14 cellular contexts compared by ENCODE assay signal in the genomic region with DNA sequence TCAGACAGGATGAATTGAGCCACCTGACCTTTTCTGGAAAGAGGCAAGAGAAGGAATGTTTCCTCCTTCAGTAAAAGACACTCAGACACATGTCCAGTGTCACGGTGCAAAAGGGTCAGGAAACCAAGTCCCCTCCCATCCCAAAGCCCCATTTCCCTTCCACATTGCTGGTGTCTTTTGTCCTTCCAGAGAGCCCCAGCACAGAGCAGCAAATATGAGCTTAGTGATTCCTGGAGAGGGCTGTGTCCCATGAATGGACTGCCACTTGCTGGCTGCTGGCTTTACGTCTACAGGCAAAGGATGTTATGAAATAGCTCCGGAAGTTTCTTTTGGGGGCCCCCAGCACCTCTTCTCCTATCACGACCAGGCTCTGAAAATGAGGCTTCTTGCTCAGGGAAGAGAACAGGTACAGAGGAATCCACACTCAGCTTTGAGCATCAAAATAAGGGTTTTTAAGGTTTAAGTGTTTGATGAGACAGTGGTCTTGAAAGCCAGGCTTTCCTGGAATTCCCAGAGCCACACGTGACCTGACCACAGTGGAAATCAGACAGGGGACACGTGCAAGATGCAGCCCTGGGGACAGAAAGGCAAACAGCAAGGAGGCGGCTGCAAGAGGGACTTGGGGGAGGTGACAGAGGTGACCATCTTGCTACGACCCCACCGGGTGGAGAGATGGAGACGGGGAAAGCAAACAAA. TPM values are rescaled to one million over a fixed set of nuclear protein-coding genes. Genes with fewer than 3 reads are reported as not detected.
A peak's percentile ranks its signal among the peaks of the same experiment; 100 is the strongest.
DNase-seq lines count a peak whose midpoint lies in the region; ATAC-seq, FAIRE-seq and TF ChIP-seq lines count a peak whose summit lies in the region.
"Had no signal": no experiment of that assay in that cellular context is flagged by ENCODE, and none has a peak within 500 bp of the region (broad histone marks: within the 10 kb centered on the region; RNA-seq: fewer than 3 reads in every experiment).

No MANE protein-coding gene starts in this region.

- H4K8ac ChIP-seq in IMR-90 (ENCODE audit: low read depth in 2 of 2, low read length in 2 of 2): peak overlapping the region in 1 of 2 experiments; percentile 10; a peak in 1 of 4 replicates

- H4K20me1 ChIP-seq in IMR-90 (ENCODE audit: insufficient read depth, low read length): no peaks in the 10 kb centered on the region; the same call in 1 of the 2 replicates
- H4K20me1 ChIP-seq in K562 (replicated peaks; ENCODE audit: control insufficient read depth, insufficient read depth, low read length): peaks cover 4% of the 10 kb centered on the region
- H4K20me1 ChIP-seq in HepG2 (ENCODE audit: insufficient read depth, low read length): no peaks in the 10 kb centered on the region
- H4K20me1 ChIP-seq in OCI-LY7 (ENCODE audit: insufficient read depth, low read length): no peaks in the 10 kb centered on the region

- no peak overlapping the region for H3K23ac ChIP-seq in IMR-90 (ENCODE audit: low read depth, low read length)

- no peak for TF ChIP-seq POLR2A in IMR-90 (IDR thresholded peaks at IDR 0.05; ENCODE audit: low read depth, low read length)
- TF ChIP-seq POLR2A in K562 (conservative IDR thresholded peaks at IDR 0.05): no peak
- TF ChIP-seq POLR2A in HepG2 (IDR thresholded peaks at IDR 0.05; ENCODE audit: insufficient read depth in 1 of 2, low read depth in 2 of 2, low read length in 2 of 2): no peak

- in situ Hi-C loops in IMR-90 (cut with MboI; ENCODE audit: low sequenced_read_pairs): loop anchor here (25.0 kb wide), 1 partner anchor 316 kb away; the partner anchor contains the start of gene KLHL36
- in situ Hi-C loops in K562 (cut with MboI): no loop called here
- in situ Hi-C loops in HepG2 (cut with HindIII; ENCODE audit: extremely low pct_ligation_motif_present, low pct_unique_long_range_greater_than_20kb): no loop called here

- peak overlapping the region; percentile 41 for H3K4ac ChIP-seq in IMR-90 (ENCODE audit: low read depth, low read length)

- no peak overlapping the region for H3K56ac ChIP-seq in IMR-90 (ENCODE audit: extremely low read depth, insufficient read depth, low read length)

- WGBS in IMR-90 (ENCODE audit: extremely low coverage in 2 of 2, insufficient read length in 1 of 2), 2 experiments: no CpG with 5 or more reads among the region's 10 CpGs
- WGBS in K562 (ENCODE audit: insufficient coverage, low coverage, missing lambda C conversion rate): 17% methylated on average over 10 of the region's 10 CpGs
- WGBS in HepG2 (ENCODE audit: low lambda C conversion rate): 0% methylated on average over 10 of the region's 10 CpGs

- CTCF ChIA-PET in IMR-90 (lab: Yijun Ruan, JAX) (interaction anchor here (0.8 to 2.0 kb wide), 11 partner anchors 11 to 252 kb away, joined by 3 to 25 read pairs (median 5); no protein-coding TSS in a partner anchor), K562 (lab: Yijun Ruan, JAX; ENCODE audit: low intra/inter-chr PET ratio) (interaction anchor here (0.6 to 5.2 kb wide), 5 partner anchors 28 to 331 kb away, joined by 3 to 34 read pairs (median 3); no protein-coding TSS in a partner anchor), HepG2 (lab: Yijun Ruan, JAX; ENCODE audit: low intra/inter-chr PET ratio, low total read pairs) (interaction anchor here (1.1 to 4.5 kb wide), 3 partner anchors 17 to 199 kb away, joined by 7 to 57 read pairs (median 12); no protein-coding TSS in a partner anchor), OCI-LY7 (lab: Charles Lee; ENCODE audit: unreplicated experiment) (interaction anchor here (0.7 kb wide), 1 partner anchor 28 kb away, joined by 4 read pairs; no protein-coding TSS in a partner anchor)

- H3K9ac ChIP-seq in IMR-90 (ENCODE audit: low read depth, low read length) (no peak overlapping the region), K562 (ENCODE audit: insufficient read depth in 1 of 2, low read depth in 2 of 2, low read length in 2 of 2) (peak overlapping the region; percentile 18 to 49; a peak in 3 of 4 replicates), HepG2 (ENCODE audit: insufficient read depth, low read depth, low read length) (peak overlapping the region; percentile 19; the same call in 1 of the 2 replicates), skeletal muscle tissue (ENCODE audit: low read depth in 1 of 3, low read length in 3 of 3) (no peak overlapping the region)
- H3K9ac ChIP-seq: KMS-11 had no signal

- peak; percentile 6 for FAIRE-seq in K562 (lab: Jason Lieb, UNC)
- no peak for FAIRE-seq in HepG2 (lab: Jason Lieb, UNC)

- peak overlapping the region; percentile 44 for H2AK9ac ChIP-seq in IMR-90 (replicated peaks; ENCODE audit: low read depth, low read length, poor library complexity)

- H3K27ac ChIP-seq in IMR-90 (ENCODE audit: insufficient read depth, low read length): no peak overlapping the region
- peak overlapping the region; percentile 67 for H3K27ac ChIP-seq in K562 (ENCODE audit: extremely low read depth, low read depth, low read length)
- peak overlapping the region; percentile 15 for H3K27ac ChIP-seq in HepG2 (ENCODE audit: extremely low read length, insufficient read depth, low read length)
- H3K27ac ChIP-seq in skeletal muscle tissue (ENCODE audit: low read depth, low read length): peak overlapping the region; percentile 8
- no peak overlapping the region for H3K27ac ChIP-seq in OCI-LY7 (ENCODE audit: low read depth, low read length, poor library complexity, severe bottlenecking)
- H3K27ac ChIP-seq: KMS-11 had no signal

- H3K14ac ChIP-seq in IMR-90 (replicated peaks; ENCODE audit: low read depth, low read length): peak overlapping the region; percentile 12; the same call in 1 of the 2 replicates

- H3K79me1 ChIP-seq in IMR-90 (ENCODE audit: low read depth in 1 of 2, low read length in 2 of 2): no peaks in the 10 kb centered on the region

- H4K5ac ChIP-seq in IMR-90 (ENCODE audit: low read depth, low read length): peak overlapping the region; percentile 4; the same call in 1 of the 2 replicates

- no peak for TF ChIP-seq RAD21 in IMR-90 (IDR thresholded peaks at IDR 0.05; ENCODE audit: low read length)
- no peak for TF ChIP-seq RAD21 in K562 (CRISPR knock-in tag; conservative IDR thresholded peaks at IDR 0.05 in 1 of 2, IDR thresholded peaks at IDR 0.05 in 1 of 2)
- no peak for TF ChIP-seq RAD21 in HepG2 (CRISPR knock-in tag; IDR thresholded peaks at IDR 0.05)

- no peaks in the 10 kb centered on the region for H3K9me2 ChIP-seq in OCI-LY7 (ENCODE audit: insufficient read depth, low read length)

- H3K9me3 ChIP-seq in IMR-90 (ENCODE audit: control insufficient read depth, insufficient read depth, low read length): no peaks in the 10 kb centered on the region
- 0 out of 2 replicates have a peak, but pooled peaks cover 2% of the 10 kb centered on the region for H3K9me3 ChIP-seq in K562 (replicated peaks; ENCODE audit: control insufficient read depth, insufficient read depth, low read depth, low read length)
- H3K9me3 ChIP-seq in HepG2 (ENCODE audit: low read length): no peaks in the 10 kb centered on the region
- H3K9me3 ChIP-seq in skeletal muscle tissue (ENCODE audit: control insufficient read depth in 3 of 3, low read length in 3 of 3): no peaks in the 10 kb centered on the region
- no peaks in the 10 kb centered on the region for H3K9me3 ChIP-seq in OCI-LY7 (ENCODE audit: low read length)

- H3K27me3 ChIP-seq in IMR-90 (ENCODE audit: control insufficient read depth, insufficient read depth, low read length): no peaks in the 10 kb centered on the region
- H3K27me3 ChIP-seq in K562 (ENCODE audit: control insufficient read depth in 2 of 2, insufficient read depth in 2 of 2, low read length in 2 of 2): no peaks in the 10 kb centered on the region
- peaks cover 0 to 4% of the 10 kb centered on the region in 2 experiments; a peak in 2 of 5 replicates for H3K27me3 ChIP-seq in HepG2 (ENCODE audit: control insufficient read depth in 1 of 2, insufficient read depth in 2 of 2, low read length in 2 of 2)
- no peaks in the 10 kb centered on the region for H3K27me3 ChIP-seq in skeletal muscle tissue (ENCODE audit: control insufficient read depth in 3 of 3, insufficient read depth in 3 of 3, low read length in 3 of 3)

- dilution Hi-C loops in IMR-90 (cut with HindIII; ENCODE audit: low sequenced_read_pairs, unreplicated experiment): no loop called here

- H4K91ac ChIP-seq in IMR-90 (ENCODE audit: insufficient read depth, low read depth, low read length): peak overlapping the region; percentile 7; the same call in 1 of the 2 replicates

- peak; percentile 21; the same call in 1 of the 2 replicates for ATAC-seq in IMR-90 (ENCODE audit: low read depth)
- ATAC-seq in K562: peak; percentile 24
- ATAC-seq in HepG2: peak; percentile 22
- no peak for ATAC-seq in GM18517 (IDR thresholded peaks at IDR 0.05; ENCODE audit: unreplicated experiment)
- ATAC-seq in GM18868 (IDR thresholded peaks at IDR 0.05; ENCODE audit: unreplicated experiment): no peak

- H3K9me1 ChIP-seq in IMR-90 (ENCODE audit: insufficient read depth, low read length) (peaks cover 3% of the 10 kb centered on the region; the same call in 1 of the 2 replicates), K562 (ENCODE audit: control insufficient read depth, insufficient read depth, low read length) (peaks cover 4% of the 10 kb centered on the region)

- H2BK20ac ChIP-seq in IMR-90 (ENCODE audit: low read depth, low read length): peak overlapping the region; percentile 9; the same call in 1 of the 2 replicates

- intact Hi-C loops in IMR-90 (cut with micrococcal nuclease): loop anchor here (5.0 kb wide), 2 partner anchors 116 to 331 kb away; no protein-coding TSS in a partner anchor
- intact Hi-C loops in K562 (cut with micrococcal nuclease): loop anchor here (2.0 to 5.0 kb wide), 2 partner anchors 18 to 71 kb away; no protein-coding TSS in a partner anchor
- intact Hi-C loops in HepG2 (cut with micrococcal nuclease; ENCODE audit: unreplicated experiment): loop anchor here (2.0 kb wide), 1 partner anchor 18 kb away; no protein-coding TSS in a partner anchor
- intact Hi-C loops in OCI-LY7 (cut with micrococcal nuclease; ENCODE audit: unreplicated experiment): loop anchor here (5.0 kb wide), 2 partner anchors 81 to 331 kb away; no protein-coding TSS in a partner anchor

- DNase-seq in IMR-90: no peak
- DNase-seq in K562 (ENCODE audit: extremely low read depth in 1 of 4, low spot score in 3 of 4): peak in 1 of 4 experiments; percentile 47
- DNase-seq in HepG2 (ENCODE audit: low spot score): no peak
- no peak for DNase-seq in OCI-LY7 (ENCODE audit: low spot score)
- DNase-seq in activated gamma-delta T cell (lab: John Stamatoyannopoulos, UW): no peak
- DNase-seq: Calu3; GDM1; GOT3; naive thymus-derived CD8-positive, alpha-beta T cell; NCI-H146 had no signal

- TF ChIP-seq CTCF in IMR-90 (conservative IDR thresholded peaks at IDR 0.05; ENCODE audit: low read depth, low read length) (no peak), K562 (IDR thresholded peaks at IDR 0.05 in 2 of 3, conservative IDR thresholded peaks at IDR 0.05 in 1 of 3; ENCODE audit: insufficient read depth in 2 of 3, low read depth in 1 of 3, low read length in 3 of 3) (no peak), HepG2 (CRISPR knock-in tag; IDR thresholded peaks at IDR 0.05) (no peak; the same call in 1 of the 2 replicates), OCI-LY7 (conservative IDR thresholded peaks at IDR 0.05; ENCODE audit: low read length) (no peak)

- no peak overlapping the region for H3K18ac ChIP-seq in IMR-90 (ENCODE audit: low read depth, low read length)

- no peak for TF ChIP-seq EP300 in K562 (IDR thresholded peaks at IDR 0.05; ENCODE audit: low read length)
- no peak for TF ChIP-seq EP300 in HepG2 (IDR thresholded peaks at IDR 0.05; ENCODE audit: low read depth in 2 of 2, low read length in 2 of 2)
- TF ChIP-seq EP300 in HepG2 (CRISPR knock-in tag; IDR thresholded peaks at IDR 0.05; ENCODE audit: borderline replicate concordance): no peak

- H3K79me2 ChIP-seq in K562 (ENCODE audit: control insufficient read depth, insufficient read depth, low read length): no peaks in the 10 kb centered on the region
- H3K79me2 ChIP-seq in HepG2 (ENCODE audit: insufficient read depth, low read length): no peaks in the 10 kb centered on the region
- no peaks in the 10 kb centered on the region for H3K79me2 ChIP-seq in OCI-LY7 (ENCODE audit: insufficient read depth, low read depth, low read length)

- no peak overlapping the region for H2BK120ac ChIP-seq in IMR-90 (ENCODE audit: low read depth, low read length)

- no peaks in the 10 kb centered on the region for H3K36me3 ChIP-seq in IMR-90 (ENCODE audit: control insufficient read depth, insufficient read depth, low read length)
- H3K36me3 ChIP-seq in K562 (ENCODE audit: control insufficient read depth, insufficient read depth, low read length): no peaks in the 10 kb centered on the region
- H3K36me3 ChIP-seq in HepG2 (replicated peaks in 1 of 2; ENCODE audit: control insufficient read depth in 1 of 2, insufficient read depth in 2 of 2, low read length in 2 of 2): no peaks in the 10 kb centered on the region
- no peaks in the 10 kb centered on the region for H3K36me3 ChIP-seq in skeletal muscle tissue (ENCODE audit: control insufficient read depth in 3 of 3, insufficient read depth in 3 of 3, low read length in 3 of 3)
- no peaks in the 10 kb centered on the region for H3K36me3 ChIP-seq in OCI-LY7 (ENCODE audit: insufficient read depth, low read length)

- peak overlapping the region; percentile 62; the same call in 1 of the 2 replicates for H2AK5ac ChIP-seq in IMR-90 (ENCODE audit: low read depth, low read length)

- H3K4me3 ChIP-seq in IMR-90 (ENCODE audit: insufficient read depth, low read depth, low read length) (no peak overlapping the region), K562 (no peak overlapping the region), HepG2 (replicated peaks in 1 of 3; ENCODE audit: insufficient read depth in 1 of 3, low read depth in 2 of 3, low read length in 3 of 3) (peak overlapping the region; percentile 17 to 71 (median 20)), skeletal muscle tissue (ENCODE audit: low read length in 3 of 3) (no peak overlapping the region), OCI-LY7 (ENCODE audit: low read depth, low read length, poor library complexity, severe bottlenecking) (no peak overlapping the region)

- peak overlapping the region; percentile 76 for H2AFZ ChIP-seq in IMR-90 (replicated peaks; ENCODE audit: low read length, poor library complexity)
- H2AFZ ChIP-seq in K562 (ENCODE audit: low read depth, low read length): peak overlapping the region; percentile 80
- H2AFZ ChIP-seq in HepG2 (ENCODE audit: low read length): no peak overlapping the region
- H2AFZ ChIP-seq in OCI-LY7 (ENCODE audit: low read length): no peak overlapping the region

- POLR2A ChIA-PET in IMR-90 (lab: Charles Lee; ENCODE audit: unreplicated experiment): interaction anchor here (1.1 kb wide), 2 partner anchors 133 to 198 kb away, joined by 3 to 6 read pairs; partner anchors contain the start of gene CRISPLD2
- POLR2A ChIA-PET in K562 (lab: Yijun Ruan, JAX): interaction anchor here (0.7 to 2.7 kb wide), 9 partner anchors 9 to 200 kb away, joined by 3 to 8 read pairs (median 4); no protein-coding TSS in a partner anchor
- POLR2A ChIA-PET in HepG2 (lab: Yijun Ruan, JAX): interaction anchor here (1.8 to 1.9 kb wide), 2 partner anchors 23 to 41 kb away, joined by 7 to 8 read pairs; no protein-coding TSS in a partner anchor
- POLR2A ChIA-PET in OCI-LY7 (lab: Charles Lee): interaction anchor here (0.8 kb wide), 1 partner anchor 203 kb away, joined by 3 read pairs; no protein-coding TSS in a partner anchor

- no peak overlapping the region for H2BK5ac ChIP-seq in IMR-90 (ENCODE audit: low read depth, low read length, poor library complexity, severe bottlenecking)

- BruUV-seq in IMR-90 (replicated peaks; lab: Mats Ljungman, UMichigan) (no TSS peak), K562 (replicated peaks; lab: Mats Ljungman, UMichigan) (no TSS peak), HepG2 (replicated peaks; lab: Mats Ljungman, UMichigan) (no TSS peak), OCI-LY7 (replicated peaks; lab: Mats Ljungman, UMichigan) (no TSS peak)

- H3K4me1 ChIP-seq in IMR-90 (ENCODE audit: control insufficient read depth, insufficient read depth, low read length): peaks cover 7% of the 10 kb centered on the region; the same call in 1 of the 2 replicates
- peaks cover 21 to 50% of the 10 kb centered on the region in 2 experiments for H3K4me1 ChIP-seq in K562 (replicated peaks in 1 of 2; ENCODE audit: control insufficient read depth in 2 of 2, insufficient read depth in 2 of 2, low read length in 2 of 2)
- peaks cover 53% of the 10 kb centered on the region for H3K4me1 ChIP-seq in HepG2 (ENCODE audit: insufficient read depth, low read length)
- H3K4me1 ChIP-seq in skeletal muscle tissue (ENCODE audit: control insufficient read depth in 3 of 3, insufficient read depth in 3 of 3, low read length in 3 of 3): peaks cover 10% of the 10 kb centered on the region in 3 donors
- no peaks in the 10 kb centered on the region for H3K4me1 ChIP-seq in OCI-LY7 (ENCODE audit: insufficient read depth, low read length, poor library complexity, severe bottlenecking)

- H2BK15ac ChIP-seq in IMR-90 (ENCODE audit: low read depth, low read length): no peak overlapping the region

- H3K4me2 ChIP-seq in IMR-90 (ENCODE audit: low read depth, low read length) (no peak overlapping the region), K562 (ENCODE audit: insufficient read depth, low read length) (peak overlapping the region; percentile 85), HepG2 (ENCODE audit: low read depth, low read length) (peak overlapping the region; percentile 99), OCI-LY7 (ENCODE audit: low read length) (no peak overlapping the region)
- H3K4me2 ChIP-seq: KMS-11 had no signal

RNA-seq across cellular contexts. Expression of gene ZDHHC7, which starts 58.1 kb away (rescaled TPM):
- total RNA-seq in IMR-90 (2012; rRNA removed) (80.1 and 81.1 TPM in 2 replicates), K562 (2014; rRNA removed) (37.4 and 42.5 TPM in 2 replicates), K562 (2014; rRNA removed; fragmentation: Illumina TruSeq; extraction: Trizol) (37.2 and 38.1 TPM in 2 replicates), K562 (2015; rRNA removed; fragmentation: Illumina TruSeq; extraction: Trizol) (44.5 and 44.6 TPM in 2 replicates), K562 (2021) (45.7 and 47.0 TPM in 2 replicates), HepG2 (2016; rRNA removed; fragmentation: Illumina TruSeq; extraction: Trizol) (39.6 and 46.8 TPM in 2 replicates), skeletal muscle tissue (19.8 TPM), OCI-LY7 (2022) (22.5 and 24.1 TPM in 2 replicates)
- polyA plus RNA-seq in IMR-90 (2012; rRNA removed) (97.1 and 104 TPM in 2 replicates), K562 (2011; rRNA removed) (36.5 and 42.5 TPM in 2 replicates), K562 (2014; fragmentation: Illumina TruSeq; extraction: Trizol) (48.2 and 49.7 TPM in 2 replicates), K562 (2014; fragmentation: Nextera tagmentation; extraction: Ambion mirVana) (1 to 10 TPM; 1.7 to 1.8 TPM), K562 (2014; rRNA removed) (31.3 and 39.8 TPM in 2 replicates), HepG2 (2011; rRNA removed) (67.6 and 79.2 TPM in 2 replicates)
- 86.7 and 88.8 TPM in 2 replicates for polyA plus RNA-seq in IMR-90 (2012; cell fraction: cytosol; rRNA removed)
- 63.2 and 114 TPM in 2 replicates for polyA plus RNA-seq in IMR-90 (2012; cell fraction: nucleus; rRNA removed; ENCODE audit: low replicate concordance)
- total RNA-seq in K562 (2011; cell fraction: chromatin; rRNA removed; ENCODE audit: low replicate concordance): 116 and 182 TPM in 2 replicates
- total RNA-seq in K562 (2011; cell fraction: nucleolus; rRNA removed): 70.2 and 72.6 TPM in 2 replicates
- total RNA-seq in K562 (2011; cell fraction: nucleoplasm; rRNA removed): 82.7 and 89.1 TPM in 2 replicates
- 43.9 and 59.7 TPM in 2 replicates for polyA plus RNA-seq in K562 (2011; cell fraction: cytosol; rRNA removed)
- polyA plus RNA-seq in K562 (2011; cell fraction: nucleus; rRNA removed): 78.8 and 96.8 TPM in 2 replicates
- 37.6 and 39.5 TPM in 2 replicates for polyA plus RNA-seq in K562 (2012)
- polyA minus RNA-seq in K562 (2011; rRNA and poly(A)+ RNA removed): 22.4 and 22.5 TPM in 2 replicates
- polyA minus RNA-seq in K562 (2011; cell fraction: cytosol; rRNA and poly(A)+ RNA removed): 14.8 and 19.9 TPM in 2 replicates
- 17.2 and 23.5 TPM in 2 replicates for polyA minus RNA-seq in K562 (2011; cell fraction: nucleus; rRNA and poly(A)+ RNA removed)
- total RNA-seq in HepG2 (2016; cell fraction: cytosol; rRNA removed; fragmentation: Illumina TruSeq; extraction: Trizol; ENCODE audit: low read depth): 7.0 and 8.2 TPM in 2 replicates
- 36.4 and 48.1 TPM in 2 replicates for total RNA-seq in HepG2 (2016; cell fraction: insoluble cytoplasmic fraction; rRNA removed; fragmentation: Illumina TruSeq; extraction: Trizol)
- 31.2 and 33.2 TPM in 2 replicates for total RNA-seq in HepG2 (2016; cell fraction: membrane; rRNA removed; fragmentation: Illumina TruSeq; extraction: Trizol)
- 34.5 and 37.8 TPM in 2 replicates for total RNA-seq in HepG2 (2016; cell fraction: nucleus; rRNA removed; fragmentation: Illumina TruSeq; extraction: Trizol)
- polyA plus RNA-seq in HepG2 (2011; cell fraction: cytosol; rRNA removed): 96.7 and 128 TPM in 2 replicates
- 127 and 132 TPM in 2 replicates for polyA plus RNA-seq in HepG2 (2011; cell fraction: nucleus; rRNA removed)
- polyA plus RNA-seq in HepG2 (2012): 56.5 and 63.5 TPM in 2 replicates
- polyA plus RNA-seq in HepG2 (2016; cell fraction: cytosol; fragmentation: Illumina TruSeq; extraction: Trizol; ENCODE audit: low read depth): 4.1 and 4.9 TPM in 2 replicates
- polyA plus RNA-seq in HepG2 (2016; cell fraction: insoluble cytoplasmic fraction; fragmentation: Illumina TruSeq; extraction: Trizol; ENCODE audit: low read depth): 35.0 and 37.7 TPM in 2 replicates
- 18.0 and 19.5 TPM in 2 replicates for polyA plus RNA-seq in HepG2 (2016; cell fraction: membrane; fragmentation: Illumina TruSeq; extraction: Trizol; ENCODE audit: low read depth)
- 57.2 and 68.7 TPM in 2 replicates for polyA plus RNA-seq in HepG2 (2016; cell fraction: nucleus; fragmentation: Illumina TruSeq; extraction: Trizol; ENCODE audit: insufficient read depth, low read depth)
- polyA minus RNA-seq in HepG2 (2011; rRNA and poly(A)+ RNA removed; ENCODE audit: low replicate concordance): 49.1 and 145 TPM in 2 replicates
- 43.3 and 54.9 TPM in 2 replicates for polyA minus RNA-seq in HepG2 (2011; cell fraction: cytosol; rRNA and poly(A)+ RNA removed)
- polyA minus RNA-seq in HepG2 (2011; cell fraction: nucleus; rRNA and poly(A)+ RNA removed): 53.7 and 58.9 TPM in 2 replicates
- 17.3 and 24.3 TPM in 2 replicates for total RNA-seq in OCI-LY7 (2014; rRNA removed; shearing (Covaris generic))

Comparison
In these comparisons a context has a peak if more than half of its experiments do, and no peak if none do; other contexts are left out.
1. ATAC-seq: peak in IMR-90 (single experiment), K562 (single experiment) and HepG2 (single experiment); none in GM18517 (single experiment) and GM18868 (single experiment).
2. H2AFZ ChIP-seq: peak in IMR-90 (single experiment) and K562 (single experiment); none in HepG2 (single experiment) and OCI-LY7 (single experiment).
3. H3K27ac ChIP-seq: peak in K562 (single experiment), HepG2 (single experiment) and skeletal muscle tissue (single experiment); none in IMR-90 (single experiment) and OCI-LY7 (single experiment).
4. H3K4me2 ChIP-seq: peak in K562 (single experiment) and HepG2 (single experiment); none in IMR-90 (single experiment) and OCI-LY7 (single experiment).
5. H3K4me3 ChIP-seq: peak in HepG2 (3 of 3); none in IMR-90 (single experiment), K562 (single experiment), skeletal muscle tissue (0 of 3) and OCI-LY7 (single experiment).
6. H3K9ac ChIP-seq: peak in K562 (2 of 2) and HepG2 (single experiment); none in IMR-90 (single experiment) and skeletal muscle tissue (0 of 3).